8 cellular contexts compared by ENCODE assay signal in the genomic region with DNA sequence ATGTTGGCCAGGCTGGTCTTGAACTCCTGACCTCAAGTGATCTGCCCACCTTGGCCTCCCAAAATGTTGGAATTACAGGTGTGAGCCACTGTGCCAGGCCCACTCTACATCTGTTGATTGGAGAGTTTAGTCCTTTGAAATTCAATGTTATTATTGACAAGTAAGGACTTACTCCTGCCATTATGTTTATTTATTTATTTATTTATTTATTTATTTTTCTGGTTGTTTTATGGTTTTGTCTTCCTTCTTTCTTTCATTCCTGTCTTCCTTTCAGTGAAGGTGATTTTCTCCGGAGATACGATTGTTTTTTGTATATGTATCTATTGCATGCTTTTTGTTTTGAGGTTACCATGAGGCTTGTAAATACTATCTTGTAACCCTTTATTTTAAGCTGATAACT.
"Had no signal": no experiment of that assay in that cellular context is flagged by ENCODE, and none has a peak within 500 bp of the region (broad histone marks: within the 10 kb centered on the region; RNA-seq: fewer than 3 reads in every experiment).

No MANE protein-coding gene starts in this region.

- H3K4me3 ChIP-seq: GM23248, GM23338, HAP-1 had no signal

- H3K27ac Mint-ChIP-seq: GM23338, H9, HFFc6 had no signal

- DNase-seq: GM23248, GOT3, H7, H9, HCEC 1CT, HFFc6 had no signal

- H3K27ac ChIP-seq: GM23248 had no signal

- H3K9me3 Mint-ChIP-seq: GM23338, HFFc6 had no signal

- H3K4me1 ChIP-seq: HAP-1 had no signal

- H3K4me3 Mint-ChIP-seq: GM23338, H9, HFFc6 had no signal

- H3K9me3 ChIP-seq: HAP-1 had no signal

- H3K36me3 ChIP-seq: HAP-1 had no signal
